8 cellular contexts compared by ENCODE assay signal in genomic region chr7:32957326-32958045, GRCh38. TPM values are rescaled to one million over a fixed set of nuclear protein-coding genes. Genes with fewer than 3 reads are reported as not detected.
DNase-seq lines count a peak whose midpoint lies in the region; ATAC-seq and TF ChIP-seq lines count a peak whose summit lies in the region.

FKBP9 (plus strand) TSS chr7:32957440; CDS start chr7:32957574, 134 bp downstream.

- H3K27me3 ChIP-seq in right atrium auricular region (no peaks in the 10 kb centered on the region), trophoblast cell (ENCODE audit: insufficient read depth, low read length) (no peaks in the 10 kb centered on the region)

- H4K91ac ChIP-seq in trophoblast cell (ENCODE audit: low read depth, low read length) = peak within 1 kb of the TSS; percentile 53

- H4K8ac ChIP-seq in trophoblast cell (ENCODE audit: low read depth, low read length) = peak within 1 kb of the TSS; percentile 57

- peak within 1 kb of the TSS; percentile 77 for H3K18ac ChIP-seq in trophoblast cell (ENCODE audit: low read length)

- no peak within 1 kb of the TSS for H3K23ac ChIP-seq in trophoblast cell (ENCODE audit: low read length)

- peak; percentile 95 for DNase-seq in Daoy (ENCODE audit: low read depth)
- peak; percentile 55 to 68 for DNase-seq in NOMO-1 (lab: John Stamatoyannopoulos, UW; ENCODE audit: unreplicated experiment in 2 of 2)
- DNase-seq in astrocyte of the hippocampus (ENCODE audit: low read depth, low spot score) = peak; percentile 97
- peak; percentile 66 for DNase-seq in right atrium auricular region (ENCODE audit: low spot score)
- peak; percentile 50 to 85 for DNase-seq in trophoblast cell

- H3K4me1 ChIP-seq in right atrium auricular region = peaks cover 0 to 10% of the 10 kb centered on the region in 2 donors
- H3K4me1 ChIP-seq in trophoblast cell (ENCODE audit: control insufficient read depth in 1 of 2, insufficient read depth in 2 of 2, low read length in 2 of 2) = peaks cover 0 to 4% of the 10 kb centered on the region in 2 experiments

- peak within 1 kb of the TSS; percentile 89 for H4K12ac ChIP-seq in trophoblast cell (ENCODE audit: low read depth, low read length)

- ATAC-seq in GM19438 (IDR thresholded peaks at IDR 0.05; ENCODE audit: low read depth, unreplicated experiment) = peak; percentile 84
- peak; percentile 81 for ATAC-seq in HG03457 (IDR thresholded peaks at IDR 0.05; ENCODE audit: unreplicated experiment)
- ATAC-seq in GM18520 (IDR thresholded peaks at IDR 0.05; ENCODE audit: unreplicated experiment) = no peak

- H3K36me3 ChIP-seq in right atrium auricular region (no peaks in the 10 kb centered on the region), trophoblast cell (ENCODE audit: control insufficient read depth in 1 of 2, insufficient read depth in 2 of 2, low read length in 2 of 2) (no peaks in the 10 kb centered on the region)

- no peak within 1 kb of the TSS for H2AK5ac ChIP-seq in trophoblast cell (ENCODE audit: low read length)

- H2BK5ac ChIP-seq in trophoblast cell (ENCODE audit: low read depth, low read length, poor library complexity) = peak within 1 kb of the TSS; percentile 10

- H3K79me1 ChIP-seq in trophoblast cell (ENCODE audit: low read length) = peaks cover 8% of the 10 kb centered on the region

- H3K27ac ChIP-seq in right atrium auricular region (peak within 1 kb of the TSS; percentile 89 to 97), trophoblast cell (ENCODE audit: low read depth, low read length) (peak within 1 kb of the TSS; percentile 25)

- peak within 1 kb of the TSS; percentile 87 for H3K4me2 ChIP-seq in trophoblast cell (ENCODE audit: low read length)

- H3K4me3 ChIP-seq in right atrium auricular region = peak within 1 kb of the TSS; percentile 94 to 97
- H3K4me3 ChIP-seq in trophoblast cell (ENCODE audit: low read depth, low read length) = peak within 1 kb of the TSS; percentile 92

- H2AFZ ChIP-seq in trophoblast cell (ENCODE audit: insufficient read depth, low read length, poor library complexity) = peak within 1 kb of the TSS; percentile 71

- H2BK120ac ChIP-seq in trophoblast cell (ENCODE audit: insufficient read depth, low read length, poor library complexity) = peak within 1 kb of the TSS; percentile 1

- H3K79me2 ChIP-seq in trophoblast cell (ENCODE audit: control insufficient read depth, insufficient read depth, low read length, poor library complexity) = peaks cover 5% of the 10 kb centered on the region

- H3K14ac ChIP-seq in trophoblast cell (ENCODE audit: low read length) = peak within 1 kb of the TSS; percentile 78

- peak within 1 kb of the TSS; percentile 84 for H3K9ac ChIP-seq in trophoblast cell (ENCODE audit: low read length)

- TF ChIP-seq CTCF in right atrium auricular region (IDR thresholded peaks at IDR 0.05) = peak in 1 of 2 donors; percentile 16

- H3K9me3 ChIP-seq in right atrium auricular region = no peaks in the 10 kb centered on the region
- H3K9me3 ChIP-seq in trophoblast cell (ENCODE audit: insufficient read depth, low read depth, low read length) = no peaks in the 10 kb centered on the region

- H3K4ac ChIP-seq in trophoblast cell (ENCODE audit: low read depth, low read length) = peak within 1 kb of the TSS; percentile 14

- no CpG with 5 or more reads among the region's 91 CpGs for WGBS in trophoblast cell (ENCODE audit: extremely low coverage, insufficient coverage, insufficient read length)

- H2BK12ac ChIP-seq in trophoblast cell (ENCODE audit: low read length) = no peak within 1 kb of the TSS

RNA-seq across cellular contexts. Expression of gene FKBP9, which starts in this region (rescaled TPM):
- total RNA-seq in Daoy (2014; rRNA removed; shearing (Covaris generic)) = 68.6 and 85.4 TPM in 2 replicates
- total RNA-seq in right atrium auricular region = 100 to 1,000 TPM in 1 of 2 donors, 10 to 100 TPM in 1; 73.3 to 129 TPM
- polyA plus RNA-seq in trophoblast cell (2013) = 45.1 and 45.8 TPM in 2 replicates
